ENCODE assay signal across 25 cellular contexts in genomic region chr9:1554123-1555045, GRCh38.
DNase-seq lines count a peak whose midpoint lies in the region; ATAC-seq and TF ChIP-seq lines count a peak whose summit lies in the region.
"Had no signal": no experiment of that assay in that cellular context is flagged by ENCODE, and none has a peak within 500 bp of the region (broad histone marks: within the 10 kb centered on the region; RNA-seq: fewer than 3 reads in every experiment).

No MANE protein-coding gene starts in this region.

- intact Hi-C loops in sigmoid colon (cut with DNase I): no loop called here

- H3K27me3 ChIP-seq in mesenchymal stem cell (ENCODE audit: control insufficient read depth in 1 of 2, insufficient read depth in 1 of 2, low read length in 2 of 2) (no peaks in the 10 kb centered on the region), sigmoid colon (no peaks in the 10 kb centered on the region)
- H3K27me3 ChIP-seq: BLaER1 treated with 17β-estradiol and CSF1 and Interleukin-3, amounts not matched to agents 10 nM and 100 nM; heart right ventricle; upper lobe of right lung had no signal

- no peak overlapping the region for H2BK12ac ChIP-seq in mesenchymal stem cell (ENCODE audit: low read length in 2 of 2)

- H3K4ac ChIP-seq in mesenchymal stem cell (ENCODE audit: low read depth in 1 of 2, low read length in 2 of 2): no peak overlapping the region

- no peak overlapping the region for H2BK120ac ChIP-seq in mesenchymal stem cell (ENCODE audit: low read depth, low read length)

- no peak overlapping the region for H4K8ac ChIP-seq in mesenchymal stem cell (ENCODE audit: low read length)

- H3K27ac ChIP-seq in mesenchymal stem cell (ENCODE audit: low read length, poor library complexity, severe bottlenecking) (no peak overlapping the region), sigmoid colon (no peak overlapping the region)
- H3K27ac ChIP-seq: BLaER1 treated with 17β-estradiol and CSF1 and Interleukin-3, amounts not matched to agents 10 nM and 100 nM; epithelial cell of prostate; heart right ventricle; RWPE1; upper lobe of right lung; WERI-Rb-1 had no signal

- peak; percentile 92 for ATAC-seq in GM18861 (IDR thresholded peaks at IDR 0.05; ENCODE audit: unreplicated experiment)
- peak; percentile 65 for ATAC-seq in GM21381 (IDR thresholded peaks at IDR 0.05; ENCODE audit: unreplicated experiment)
- ATAC-seq in HG03064 (IDR thresholded peaks at IDR 0.05; ENCODE audit: low read depth, unreplicated experiment): peak; percentile 61
- peak; percentile 62 for ATAC-seq in HG03521 (IDR thresholded peaks at IDR 0.05; ENCODE audit: unreplicated experiment)
- no peak for ATAC-seq in HG03159 (IDR thresholded peaks at IDR 0.05; ENCODE audit: unreplicated experiment)
- ATAC-seq: heart right ventricle; left lobe of liver; natural killer cell treated with Interleukin-12 subunit alpha and Interleukin-12 subunit beta and Interleukin-15 and Interleukin-18, amount 100 ng/mL, for 72 hours; right cardiac atrium; upper lobe of right lung had no signal

- no peak overlapping the region for H2AK5ac ChIP-seq in mesenchymal stem cell (ENCODE audit: low read length, severe bottlenecking)

- DNase-seq in mesenchymal stem cell (no peak), sigmoid colon (no peak), ureter (ENCODE audit: low spot score) (no peak)
- DNase-seq: ACHN; activated CD8-positive, alpha-beta memory T cell treated with anti-CD3 and anti-CD28 coated beads, Interleukin-2, amount 50 U/mL, for 4 hours; activated naive CD8-positive, alpha-beta T cell treated with anti-CD3 and anti-CD28 coated beads for 36 hours; heart right ventricle; Karpas-422; MV-4-11; NCI-H1694; right cardiac atrium; stimulated activated CD4-positive, alpha-beta T cell treated with anti-CD3 and anti-CD28 coated beads, Interleukin-15, amount 100 ng/mL, for 24 hours; stimulated activated CD8-positive, alpha-beta memory T cell treated with anti-CD3 and anti-CD28 coated beads, Interleukin-4, amount 100 ng/mL, for 48 hours; upper lobe of right lung; WERI-Rb-1 had no signal

- no peak overlapping the region for H4K91ac ChIP-seq in mesenchymal stem cell (ENCODE audit: low read length)

- H3K4me1 ChIP-seq in mesenchymal stem cell (ENCODE audit: control insufficient read depth, insufficient read depth, low read depth, low read length) (no peaks in the 10 kb centered on the region), sigmoid colon (no peaks in the 10 kb centered on the region)
- H3K4me1 ChIP-seq: BLaER1 treated with 17β-estradiol and CSF1 and Interleukin-3, amounts not matched to agents 10 nM and 100 nM; heart right ventricle; upper lobe of right lung had no signal

- H3K4me3 ChIP-seq in mesenchymal stem cell (ENCODE audit: insufficient read depth in 1 of 2, low read depth in 1 of 2, low read length in 2 of 2): no peak overlapping the region
- no peak overlapping the region for H3K4me3 ChIP-seq in sigmoid colon
- H3K4me3 ChIP-seq: BLaER1 treated with 17β-estradiol and CSF1 and Interleukin-3, amounts not matched to agents 10 nM and 100 nM; heart right ventricle; upper lobe of right lung had no signal

- H2AFZ ChIP-seq in mesenchymal stem cell (ENCODE audit: low read depth, low read length): no peak overlapping the region

- no peak for TF ChIP-seq POLR2A in sigmoid colon (IDR thresholded peaks at IDR 0.05)

- TF ChIP-seq EP300 in sigmoid colon (IDR thresholded peaks at IDR 0.05): no peak

- H3K4me2 ChIP-seq in mesenchymal stem cell (ENCODE audit: low read length, poor library complexity, severe bottlenecking): no peak overlapping the region
- H3K4me2 ChIP-seq: BLaER1 treated with 17β-estradiol and CSF1 and Interleukin-3, amounts not matched to agents 10 nM and 100 nM had no signal

- no peak overlapping the region for H3K9ac ChIP-seq in mesenchymal stem cell (ENCODE audit: low read length)
- H3K9ac ChIP-seq: BLaER1 treated with 17β-estradiol and CSF1 and Interleukin-3, amounts not matched to agents 10 nM and 100 nM had no signal

- no peak overlapping the region for H2BK5ac ChIP-seq in mesenchymal stem cell (ENCODE audit: low read depth, low read length, poor library complexity, severe bottlenecking)

- H3K36me3 ChIP-seq in mesenchymal stem cell (ENCODE audit: control insufficient read depth in 1 of 2, insufficient read depth in 2 of 2, low read depth in 1 of 2, low read length in 2 of 2): no peaks in the 10 kb centered on the region
- no peaks in the 10 kb centered on the region for H3K36me3 ChIP-seq in sigmoid colon
- H3K36me3 ChIP-seq: BLaER1 treated with 17β-estradiol and CSF1 and Interleukin-3, amounts not matched to agents 10 nM and 100 nM; heart right ventricle; upper lobe of right lung; WERI-Rb-1 had no signal

- H2BK15ac ChIP-seq in mesenchymal stem cell (ENCODE audit: low read depth, poor library complexity, severe bottlenecking): no peak overlapping the region

- TF ChIP-seq CTCF in sigmoid colon (IDR thresholded peaks at IDR 0.05): no peak

- H3K79me1 ChIP-seq in mesenchymal stem cell (replicated peaks; ENCODE audit: low read length, poor library complexity, severe bottlenecking): no peaks in the 10 kb centered on the region

- no peak overlapping the region for H3K23ac ChIP-seq in mesenchymal stem cell (ENCODE audit: low read length in 2 of 2)

- H3K14ac ChIP-seq in mesenchymal stem cell (ENCODE audit: low read length in 2 of 2): no peak overlapping the region

- H3K9me3 ChIP-seq in mesenchymal stem cell (ENCODE audit: control insufficient read depth, low read length): no peaks in the 10 kb centered on the region
- H3K9me3 ChIP-seq in sigmoid colon: no peaks in the 10 kb centered on the region
- H3K9me3 ChIP-seq: upper lobe of right lung had no signal

- H3K18ac ChIP-seq in mesenchymal stem cell (ENCODE audit: low read depth in 1 of 2, low read length in 2 of 2): no peak overlapping the region

- 47% methylated on average over 3 of the region's 5 CpGs for WGBS in mesenchymal stem cell
- 61 to 65% methylated on average over 5 of the region's 5 CpGs for WGBS in sigmoid colon, 2 donors
